ENCODE assay signal across 17 cellular contexts in genomic region chr6:95917034-95917433, GRCh38.
"Had no signal": no experiment of that assay in that cellular context is flagged by ENCODE, and none has a peak within 500 bp of the region (broad histone marks: within the 10 kb centered on the region; RNA-seq: fewer than 3 reads in every experiment).

No MANE protein-coding gene starts in this region.

- H3K36me3 ChIP-seq: cardiac muscle cell, gastroesophageal sphincter, heart right ventricle, neural progenitor cell, suprapubic skin had no signal

- H3K27me3 Mint-ChIP-seq: activated CD4-positive, alpha-beta T cell treated with anti-CD3 and anti-CD28 coated beads, Interleukin-2, amount 10 ng/mL, durations not matched to agents 7 days and 5 days; activated T-helper 17 cell treated with anti-CD3 and anti-CD28 coated beads, Interleukin-2, amount 50 U/mL, for 72 hours; naive B cell; stimulated activated naive CD8-positive, alpha-beta T cell treated with anti-CD3 and anti-CD28 coated beads, Interleukin-15, Interleukin-2, amounts not matched to agents 100 ng/mL and 50 ng/mL, for 24 hours; type B pancreatic cell had no signal

- FAIRE-seq: astrocyte had no signal

- H3K9me3 Mint-ChIP-seq: activated CD4-positive, alpha-beta T cell treated with anti-CD3 and anti-CD28 coated beads, Interleukin-2, amount 10 ng/mL, durations not matched to agents 7 days and 5 days; activated naive CD4-positive, alpha-beta T cell treated with anti-CD3 and anti-CD28 coated beads for 36 hours; activated T-helper 17 cell treated with anti-CD3 and anti-CD28 coated beads, Interleukin-2, amount 50 U/mL, for 72 hours; naive B cell; neural progenitor cell; stimulated activated naive CD8-positive, alpha-beta T cell treated with anti-CD3 and anti-CD28 coated beads, Interleukin-15, Interleukin-2, amounts not matched to agents 100 ng/mL and 50 ng/mL, for 24 hours; type B pancreatic cell had no signal

- H3K4me2 ChIP-seq: neural progenitor cell had no signal

- H3K27ac ChIP-seq: cardiac muscle cell, gastroesophageal sphincter, heart right ventricle, neural progenitor cell, psoas muscle, suprapubic skin had no signal

- ATAC-seq: activated T-helper 17 cell treated with anti-CD3 and anti-CD28 coated beads, Interleukin-2, amount 50 U/mL, for 72 hours; gastroesophageal sphincter; heart right ventricle; psoas muscle; sciatic nerve had no signal

- H3K9me3 ChIP-seq: gastroesophageal sphincter, heart right ventricle, psoas muscle, suprapubic skin had no signal

- H3K4me1 ChIP-seq: gastroesophageal sphincter, heart right ventricle, neural progenitor cell, psoas muscle, suprapubic skin had no signal

- H2AFZ ChIP-seq: neural progenitor cell had no signal

- H3K27me3 ChIP-seq: cardiac muscle cell, gastroesophageal sphincter, heart right ventricle, neural progenitor cell, suprapubic skin had no signal

- H3K4me1 Mint-ChIP-seq: activated CD4-positive, alpha-beta T cell treated with anti-CD3 and anti-CD28 coated beads, Interleukin-2, amount 10 ng/mL, durations not matched to agents 7 days and 5 days; activated T-helper 17 cell treated with anti-CD3 and anti-CD28 coated beads, Interleukin-2, amount 50 U/mL, for 72 hours; naive B cell; neural progenitor cell had no signal

- H3K9ac ChIP-seq: neural progenitor cell had no signal

- H3K27ac Mint-ChIP-seq: activated CD4-positive, alpha-beta T cell treated with anti-CD3 and anti-CD28 coated beads, Interleukin-2, amount 10 ng/mL, durations not matched to agents 7 days and 5 days; activated naive CD4-positive, alpha-beta T cell treated with anti-CD3 and anti-CD28 coated beads for 36 hours; activated T-helper 17 cell treated with anti-CD3 and anti-CD28 coated beads, Interleukin-2, amount 50 U/mL, for 72 hours; naive B cell; neural progenitor cell; stimulated activated naive CD8-positive, alpha-beta T cell treated with anti-CD3 and anti-CD28 coated beads, Interleukin-15, Interleukin-2, amounts not matched to agents 100 ng/mL and 50 ng/mL, for 24 hours; type B pancreatic cell had no signal

- H3K4me3 ChIP-seq: cardiac muscle cell, gastroesophageal sphincter, heart right ventricle, lung, neural progenitor cell, psoas muscle, suprapubic skin had no signal

- H3K4me3 Mint-ChIP-seq: activated CD4-positive, alpha-beta T cell treated with anti-CD3 and anti-CD28 coated beads, Interleukin-2, amount 10 ng/mL, durations not matched to agents 7 days and 5 days; activated naive CD4-positive, alpha-beta T cell treated with anti-CD3 and anti-CD28 coated beads for 36 hours; activated T-helper 17 cell treated with anti-CD3 and anti-CD28 coated beads, Interleukin-2, amount 50 U/mL, for 72 hours; naive B cell; neural progenitor cell; stimulated activated naive CD8-positive, alpha-beta T cell treated with anti-CD3 and anti-CD28 coated beads, Interleukin-15, Interleukin-2, amounts not matched to agents 100 ng/mL and 50 ng/mL, for 24 hours; type B pancreatic cell had no signal

- H3K36me3 Mint-ChIP-seq: naive B cell, neural progenitor cell, type B pancreatic cell had no signal

- DNase-seq: activated CD4-positive, alpha-beta T cell treated with anti-CD3 and anti-CD28 coated beads, Interleukin-2, amount 10 ng/mL, durations not matched to agents 7 days and 5 days; activated naive CD4-positive, alpha-beta T cell treated with anti-CD3 and anti-CD28 coated beads for 36 hours; activated T-cell treated with anti-CD3 and anti-CD28 coated beads for 4 hours; erythroblast; heart right ventricle; naive B cell; psoas muscle had no signal
